In genomic region chr5:156762656-156763055, GRCh38 we compare ENCODE assay signal across 8 cellular contexts.
"Had no signal": no experiment of that assay in that cellular context is flagged by ENCODE, and none has a peak within 500 bp of the region (broad histone marks: within the 10 kb centered on the region; RNA-seq: fewer than 3 reads in every experiment).

No MANE protein-coding gene starts in this region.

- H3K36me3 ChIP-seq: HAP-1 had no signal

- H3K27ac ChIP-seq: HL-60 had no signal

- DNase-seq: GOT3, H7, KG1 had no signal

- H3K4me3 ChIP-seq: HAP-1, K562 had no signal

- H3K4me1 ChIP-seq: HAP-1 had no signal

- ATAC-seq: HCT116, HepG2, K562 had no signal

- H3K9me3 ChIP-seq: HAP-1 had no signal
